Comparison of ENCODE assay signal across 1 cellular context in the genomic region with DNA sequence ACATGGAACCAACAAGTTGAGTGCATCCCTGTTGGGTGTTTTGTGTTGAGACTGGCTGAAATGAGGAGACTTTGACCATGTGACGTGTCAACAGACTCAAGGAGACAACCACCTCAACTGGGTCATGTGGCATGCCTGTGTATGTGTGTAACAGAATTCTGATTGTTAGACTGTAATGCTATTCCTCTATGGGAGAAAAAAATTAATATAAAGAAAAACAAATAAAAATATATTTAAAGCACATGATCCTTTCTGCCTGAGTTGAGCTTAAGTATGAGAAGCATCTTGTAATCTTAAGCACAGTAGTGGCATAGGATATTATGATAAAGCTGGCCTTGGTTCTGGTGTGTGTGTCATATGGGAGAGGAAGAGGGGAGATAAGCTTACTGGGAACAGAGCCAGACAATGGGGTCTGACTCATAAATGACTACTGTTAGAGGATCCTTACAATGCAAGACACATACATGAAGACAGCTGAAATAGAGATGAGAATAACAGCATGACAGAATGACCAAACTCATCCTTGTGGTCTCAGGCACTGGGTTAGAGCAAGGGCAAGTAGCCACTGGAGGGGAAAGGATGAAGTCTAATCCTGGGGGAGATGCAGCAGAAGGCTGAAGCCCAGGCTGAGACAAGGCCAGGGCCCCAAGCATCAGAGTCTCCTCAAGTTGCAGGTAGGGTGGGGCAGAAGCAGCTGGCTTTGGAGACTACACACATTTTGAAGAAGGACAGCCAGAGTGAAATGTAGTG.
TF ChIP-seq lines count a peak whose summit lies in the region.

No MANE protein-coding gene starts in this region.

TF ChIP-seq in IMR-90, 13 proteins besides CTCF, POLR2A, EP300 and RAD21:
- TF ChIP-seq CHD1 (IDR thresholded peaks at IDR 0.05; ENCODE audit: low read depth, low read length), result no peak
- no peak for TF ChIP-seq RCOR1 (IDR thresholded peaks at IDR 0.05; ENCODE audit: insufficient replicate concordance, low read length)
- TF ChIP-seq, protein P1, sequence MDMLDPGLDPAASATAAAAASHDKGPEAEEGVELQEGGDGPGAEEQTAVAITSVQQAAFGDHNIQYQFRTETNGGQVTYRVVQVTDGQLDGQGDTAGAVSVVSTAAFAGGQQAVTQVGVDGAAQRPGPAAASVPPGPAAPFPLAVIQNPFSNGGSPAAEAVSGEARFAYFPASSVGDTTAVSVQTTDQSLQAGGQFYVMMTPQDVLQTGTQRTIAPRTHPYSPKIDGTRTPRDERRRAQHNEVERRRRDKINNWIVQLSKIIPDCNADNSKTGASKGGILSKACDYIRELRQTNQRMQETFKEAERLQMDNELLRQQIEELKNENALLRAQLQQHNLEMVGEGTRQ (IDR thresholded peaks at IDR 0.05; ENCODE audit: low read depth, low read length), result peak; percentile 83
- TF ChIP-seq BHLHE40 (IDR thresholded peaks at IDR 0.05; ENCODE audit: low read depth, low read length), result no peak; the same call in 1 of the 2 replicates
- TF ChIP-seq MAZ (IDR thresholded peaks at IDR 0.05; ENCODE audit: borderline replicate concordance, low read depth, low read length), result 0 out of 2 replicates have a peak, but pooled peaks have one; percentile 23
- no peak for TF ChIP-seq SMC3 (IDR thresholded peaks at IDR 0.05; ENCODE audit: low read depth, low read length)
- peak; percentile 70 for TF ChIP-seq CEBPB (IDR thresholded peaks at IDR 0.05; ENCODE audit: low read depth, low read length)
- TF ChIP-seq FOS (IDR thresholded peaks at IDR 0.05; ENCODE audit: low read depth, low read length), result peak; percentile 90
